In the genomic region with DNA sequence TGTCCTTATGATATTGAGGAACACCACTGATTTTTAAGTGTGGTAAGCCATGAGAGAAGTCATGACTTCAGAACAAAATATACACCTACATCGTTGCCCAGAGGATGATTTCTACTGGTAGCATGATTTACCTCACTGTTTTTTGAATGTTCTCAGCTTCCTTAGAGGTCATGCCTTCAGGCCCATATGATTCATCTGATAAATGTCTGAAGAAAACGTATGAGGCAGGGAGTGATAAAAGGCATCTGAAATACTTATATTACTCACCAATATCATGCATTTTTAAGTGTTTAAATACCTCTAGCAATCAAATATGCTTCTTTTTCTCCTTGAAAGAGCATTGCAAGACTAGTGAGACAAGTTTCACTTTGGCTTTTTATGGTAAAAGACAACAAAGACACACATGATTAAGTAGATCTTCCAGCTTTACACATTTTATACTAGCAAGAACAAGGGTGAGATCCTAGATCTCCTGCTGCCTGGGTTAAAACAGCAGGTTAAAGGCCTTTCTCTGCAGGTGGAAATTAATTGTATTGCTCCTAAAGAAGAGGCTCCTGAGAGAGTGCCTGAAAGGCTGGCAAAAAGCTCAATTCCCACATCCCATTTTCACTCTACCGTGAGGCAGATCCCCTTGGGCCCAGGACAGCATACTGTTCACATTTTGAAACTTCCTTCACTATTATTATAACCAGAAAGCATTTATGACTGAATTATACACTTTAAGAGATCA, we compare ENCODE assay signal across 15 cellular contexts.
DNase-seq lines count a peak whose midpoint lies in the region; ATAC-seq and TF ChIP-seq lines count a peak whose summit lies in the region.
"Had no signal": no experiment of that assay in that cellular context is flagged by ENCODE, and none has a peak within 500 bp of the region (broad histone marks: within the 10 kb centered on the region; RNA-seq: fewer than 3 reads in every experiment).

No MANE protein-coding gene starts in this region.

- H3K27me3 ChIP-seq in psoas muscle (ENCODE audit: insufficient read depth in 3 of 3, low read length in 2 of 3), result no peaks in the 10 kb centered on the region
- H3K27me3 ChIP-seq in right atrium auricular region, result no peaks in the 10 kb centered on the region
- H3K27me3 ChIP-seq: dorsolateral prefrontal cortex, tibial artery had no signal

- 41 to 50% (median 44%) methylated on average over 3 of the region's 3 CpGs for WGBS in psoas muscle, 3 donors

- H3K4me1 ChIP-seq in psoas muscle (no peaks in the 10 kb centered on the region), right atrium auricular region (no peaks in the 10 kb centered on the region)

- H3K27ac ChIP-seq in psoas muscle (no peak overlapping the region), right atrium auricular region (no peak overlapping the region)
- H3K27ac ChIP-seq: dorsolateral prefrontal cortex, tibial artery had no signal

- intact Hi-C loops in psoas muscle (cut with DNase I), result no loop called here

- DNase-seq in AG08396 (ENCODE audit: low spot score) (peak; percentile 10), HT1080 (ENCODE audit: low read depth) (peak; percentile 61), amniotic stem cell (lab: John Stamatoyannopoulos, UW) (peak; percentile 40), kidney tubule cell (ENCODE audit: low spot score) (peak; percentile 30), C1 segment of cervical spinal cord (lab: John Stamatoyannopoulos, UW) (no peak), psoas muscle (no peak), mucosa of gallbladder (ENCODE audit: low spot score) (no peak), right atrium auricular region (ENCODE audit: low spot score) (no peak)
- DNase-seq: dorsolateral prefrontal cortex; mucosa of descending colon; NCI-H1436; NK-92 treated with Interleukin-12 subunit alpha and Interleukin-12 subunit beta, amount 100 ng/mL, for 24 hours; right cardiac atrium; T-helper 1 cell; tibial artery had no signal

- H3K9me3 ChIP-seq in psoas muscle (no peaks in the 10 kb centered on the region), right atrium auricular region (no peaks in the 10 kb centered on the region)
- H3K9me3 ChIP-seq: tibial artery had no signal

- TF ChIP-seq CTCF in psoas muscle (IDR thresholded peaks at IDR 0.05) (no peak), right atrium auricular region (IDR thresholded peaks at IDR 0.05) (no peak)

- no peak for ATAC-seq in psoas muscle
- ATAC-seq: mucosa of descending colon, right cardiac atrium had no signal

- H3K4me3 ChIP-seq in psoas muscle (no peak overlapping the region), right atrium auricular region (no peak overlapping the region)
- H3K4me3 ChIP-seq: dorsolateral prefrontal cortex, mucosa of descending colon, tibial artery had no signal

- H3K36me3 ChIP-seq in psoas muscle (ENCODE audit: insufficient read depth in 1 of 2, low read depth in 1 of 2) (no peaks in the 10 kb centered on the region), right atrium auricular region (no peaks in the 10 kb centered on the region)
- H3K36me3 ChIP-seq: tibial artery had no signal

Comparison
In these comparisons a context has a peak if more than half of its experiments do, and no peak if none do; other contexts are left out.
1. DNase-seq: peak in AG08396 (single experiment), HT1080 (single experiment), amniotic stem cell (single experiment) and kidney tubule cell (single experiment); none in C1 segment of cervical spinal cord (0 of 14), psoas muscle (0 of 2), mucosa of gallbladder (single experiment) and right atrium auricular region (single experiment).